In the genomic region with DNA sequence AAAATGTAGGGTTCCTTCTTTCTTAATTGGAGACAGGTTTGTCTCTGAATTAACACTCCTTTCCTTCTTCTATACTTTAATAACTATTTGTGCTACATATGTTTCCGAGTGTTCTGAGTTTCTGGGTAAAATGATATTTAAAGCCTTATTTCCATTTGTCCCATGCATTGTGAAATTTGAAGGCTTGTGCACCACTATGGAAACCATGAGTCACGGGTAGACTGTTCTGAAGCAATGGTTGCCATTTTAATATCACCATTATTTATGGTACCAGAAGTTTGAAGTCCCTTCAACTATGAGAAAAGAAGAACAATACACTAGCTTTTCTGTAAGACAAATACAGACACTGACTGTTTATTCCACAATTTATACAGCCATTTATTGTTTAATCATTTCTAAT, we compare ENCODE assay signal across 29 cellular contexts. TPM values are rescaled to one million over a fixed set of nuclear protein-coding genes. Genes with fewer than 3 reads are reported as not detected.
DNase-seq lines count a peak whose midpoint lies in the region; ATAC-seq and TF ChIP-seq lines count a peak whose summit lies in the region.
"Had no signal": no experiment of that assay in that cellular context is flagged by ENCODE, and none has a peak within 500 bp of the region (broad histone marks: within the 10 kb centered on the region; RNA-seq: fewer than 3 reads in every experiment).

No MANE protein-coding gene starts in this region.

- POLR2A ChIA-PET in IMR-90 (lab: Charles Lee; ENCODE audit: unreplicated experiment) = no interaction called here

- no peaks in the 10 kb centered on the region for H3K27me3 ChIP-seq in IMR-90 (ENCODE audit: control insufficient read depth, insufficient read depth, low read length)
- H3K27me3 ChIP-seq: BLaER1, MG63, right lobe of liver, upper lobe of left lung had no signal

- in situ Hi-C loops in IMR-90 (cut with MboI; ENCODE audit: low sequenced_read_pairs) = no loop called here

- no peak for TF ChIP-seq CTCF in IMR-90 (conservative IDR thresholded peaks at IDR 0.05; ENCODE audit: low read depth, low read length)
- no peak for TF ChIP-seq CTCF in mucosa of descending colon (IDR thresholded peaks at IDR 0.05)

- no peak overlapping the region for H2BK15ac ChIP-seq in IMR-90 (ENCODE audit: low read depth, low read length)

- H4K91ac ChIP-seq in IMR-90 (ENCODE audit: insufficient read depth, low read depth, low read length) = no peak overlapping the region

- no peaks in the 10 kb centered on the region for H3K36me3 ChIP-seq in IMR-90 (ENCODE audit: control insufficient read depth, insufficient read depth, low read length)
- H3K36me3 ChIP-seq in mucosa of descending colon (ENCODE audit: low read depth) = no peaks in the 10 kb centered on the region
- H3K36me3 ChIP-seq: BLaER1, MG63, right lobe of liver, upper lobe of left lung had no signal

- TF ChIP-seq POLR2A in IMR-90 (IDR thresholded peaks at IDR 0.05; ENCODE audit: low read depth, low read length) = no peak

- H4K8ac ChIP-seq in IMR-90 (ENCODE audit: low read depth in 2 of 2, low read length in 2 of 2) = no peak overlapping the region

- no peak overlapping the region for H2AK5ac ChIP-seq in IMR-90 (ENCODE audit: low read depth, low read length)

- H2BK20ac ChIP-seq in IMR-90 (ENCODE audit: low read depth, low read length) = no peak overlapping the region

- no peak overlapping the region for H4K5ac ChIP-seq in IMR-90 (ENCODE audit: low read depth, low read length)

- H3K9me3 ChIP-seq in IMR-90 (ENCODE audit: control insufficient read depth, insufficient read depth, low read length) = no peaks in the 10 kb centered on the region
- H3K9me3 ChIP-seq in mucosa of descending colon = no peaks in the 10 kb centered on the region
- H3K9me3 ChIP-seq: MG63, right lobe of liver, upper lobe of left lung had no signal

- DNase-seq in IMR-90 (peak; percentile 42), NOMO-1 treated with dmso at 0.1 percent for 144 hours (lab: John Stamatoyannopoulos, UW; ENCODE audit: unreplicated experiment) (peak; percentile 3), dermis microvascular lymphatic vessel endothelial cell (ENCODE audit: low read depth in 2 of 2) (peak; percentile 5 to 20), foreskin melanocyte (peak; percentile 1), mucosa of descending colon (no peak)
- DNase-seq: activated CD4-positive, alpha-beta T cell treated with anti-CD3 and anti-CD28 coated beads for 36 hours; activated naive CD4-positive, alpha-beta T cell treated with Interleukin-2 at 50 U/mL for 16 hours; activated T-cell treated with anti-CD3 and anti-CD28 coated beads, Interleukin-2, amount 50 U/mL, for 24 hours; anterior cingulate cortex; DMS153; foreskin keratinocyte; hippocampal formation; immature natural killer cell; mesendoderm; MG63; naive B cell; NCI-H1436 treated with DMSO at 0.1 percent for 48 hours; NCI-H2107; NCI-H748 treated with DMSO at 0.1 percent for 48 hours; right lobe of liver; stimulated activated CD4-positive, alpha-beta T cell treated with anti-CD3 and anti-CD28 coated beads, Interleukin-12 subunit alpha, Interleukin-12 subunit beta, amount 100 ng/mL, for 4 hours; stimulated activated CD4-positive, alpha-beta T cell treated with anti-CD3 and anti-CD28 coated beads, Interleukin-4, amount 100 ng/mL, for 1 hour; substantia nigra; upper lobe of left lung had no signal

- H3K4me1 ChIP-seq in IMR-90 (ENCODE audit: control insufficient read depth, insufficient read depth, low read length) (no peaks in the 10 kb centered on the region), mucosa of descending colon (ENCODE audit: low read depth) (no peaks in the 10 kb centered on the region)
- H3K4me1 ChIP-seq: foreskin keratinocyte, right lobe of liver, upper lobe of left lung had no signal

- H3K4me2 ChIP-seq in IMR-90 (ENCODE audit: low read depth, low read length) = no peak overlapping the region

- intact Hi-C loops in IMR-90 (cut with micrococcal nuclease) = no loop called here
- intact Hi-C loops in mucosa of descending colon (cut with DNase I, micrococcal nuclease) = loop anchor here in 1 of 2 donors (10.0 kb wide), 1 partner anchor 100 kb away; no protein-coding TSS in a partner anchor

- no peak overlapping the region for H3K23ac ChIP-seq in IMR-90 (ENCODE audit: low read depth, low read length)

- no peaks in the 10 kb centered on the region for H4K20me1 ChIP-seq in IMR-90 (ENCODE audit: insufficient read depth, low read length)
- H4K20me1 ChIP-seq: BLaER1 had no signal

- H3K18ac ChIP-seq in IMR-90 (ENCODE audit: low read depth, low read length) = no peak overlapping the region

- no peak overlapping the region for H3K56ac ChIP-seq in IMR-90 (ENCODE audit: extremely low read depth, insufficient read depth, low read length)

- no peak for TF ChIP-seq RAD21 in IMR-90 (IDR thresholded peaks at IDR 0.05; ENCODE audit: low read length)

- H3K14ac ChIP-seq in IMR-90 (replicated peaks; ENCODE audit: low read depth, low read length) = no peak overlapping the region

- dilution Hi-C loops in IMR-90 (cut with HindIII; ENCODE audit: low sequenced_read_pairs, unreplicated experiment) = no loop called here

- H2AK9ac ChIP-seq in IMR-90 (replicated peaks; ENCODE audit: low read depth, low read length, poor library complexity) = no peak overlapping the region

- H3K4ac ChIP-seq in IMR-90 (ENCODE audit: low read depth, low read length) = no peak overlapping the region

- no peak overlapping the region for H2AFZ ChIP-seq in IMR-90 (replicated peaks; ENCODE audit: low read length, poor library complexity)

- WGBS in IMR-90 (ENCODE audit: extremely low coverage in 2 of 2, insufficient read length in 1 of 2), 2 experiments = no CpG with 5 or more reads among the region's 2 CpGs

- no peak for ATAC-seq in IMR-90 (ENCODE audit: low read depth)
- no peak for ATAC-seq in HG03378 (IDR thresholded peaks at IDR 0.05; ENCODE audit: unreplicated experiment)
- ATAC-seq in mucosa of descending colon = no peak
- ATAC-seq in GM21390 (IDR thresholded peaks at IDR 0.05; ENCODE audit: unreplicated experiment) = no peak
- ATAC-seq: activated CD4-positive, alpha-beta T cell treated with anti-CD3 and anti-CD28 coated beads for 36 hours; foreskin keratinocyte; right lobe of liver; SK-N-SH treated with all-trans-retinoic acid at 6 μM for 48 hours; stimulated activated effector memory CD8-positive, alpha-beta T cell treated with anti-CD3 and anti-CD28 coated beads, Interleukin-12 subunit alpha, Interleukin-12 subunit beta, amount 100 ng/mL, for 72 hours had no signal

- H3K9ac ChIP-seq in IMR-90 (ENCODE audit: low read depth, low read length) = no peak overlapping the region
- H3K9ac ChIP-seq: BLaER1 had no signal

- no peaks in the 10 kb centered on the region for H3K79me1 ChIP-seq in IMR-90 (ENCODE audit: low read depth in 1 of 2, low read length in 2 of 2)

- no TSS peak for BruUV-seq in IMR-90 (replicated peaks; lab: Mats Ljungman, UMichigan)

- no peaks in the 10 kb centered on the region for H3K9me1 ChIP-seq in IMR-90 (ENCODE audit: insufficient read depth, low read length)

- no peak overlapping the region for H3K4me3 ChIP-seq in IMR-90 (ENCODE audit: insufficient read depth, low read depth, low read length)
- H3K4me3 ChIP-seq in mucosa of descending colon = no peak overlapping the region
- H3K4me3 ChIP-seq: BLaER1, MG63, right lobe of liver, upper lobe of left lung had no signal

- no peak overlapping the region for H3K27ac ChIP-seq in IMR-90 (ENCODE audit: insufficient read depth, low read length)
- H3K27ac ChIP-seq: BLaER1, foreskin keratinocyte, right lobe of liver, upper lobe of left lung had no signal

- H2BK120ac ChIP-seq in IMR-90 (ENCODE audit: low read depth, low read length) = no peak overlapping the region

- CTCF ChIA-PET in IMR-90 (lab: Yijun Ruan, JAX) = no interaction called here

- H2BK5ac ChIP-seq in IMR-90 (ENCODE audit: low read depth, low read length, poor library complexity, severe bottlenecking) = no peak overlapping the region

TF ChIP-seq in IMR-90, 13 proteins besides CTCF, POLR2A, EP300 and RAD21:
- TF ChIP-seq CEBPB (IDR thresholded peaks at IDR 0.05; ENCODE audit: low read depth, low read length) (peak; percentile 70), BHLHE40 (IDR thresholded peaks at IDR 0.05; ENCODE audit: low read depth, low read length) (no peak)

RNA-seq across cellular contexts. Expression of a gene that starts 44.7 kb away (rescaled TPM):
- 108 and 139 TPM in 2 replicates for total RNA-seq in IMR-90 (2012; rRNA removed)
- polyA plus RNA-seq in IMR-90 (2012; rRNA removed) = 21.7 and 23.7 TPM in 2 replicates
- polyA plus RNA-seq in IMR-90 (2012; cell fraction: cytosol; rRNA removed) = 5.6 and 6.0 TPM in 2 replicates
- polyA plus RNA-seq in IMR-90 (2012; cell fraction: nucleus; rRNA removed; ENCODE audit: low replicate concordance) = 8.5 and 80.1 TPM in 2 replicates
- total RNA-seq in dermis microvascular lymphatic vessel endothelial cell = 58.5 and 62.6 TPM in 2 replicates
- total RNA-seq in mucosa of descending colon = 100 to 1,000 TPM in 1 of 3 donors, 10 to 100 TPM in 1, 1 to 10 TPM in 1; 8.8 to 200 (median 28.1) TPM

Comparison
In these comparisons a context has a peak if more than half of its experiments do, and no peak if none do; other contexts are left out.
1. DNase-seq: peak in IMR-90 (single experiment), NOMO-1 treated with dmso at 0.1 percent for 144 hours (single experiment), dermis microvascular lymphatic vessel endothelial cell (2 of 2) and foreskin melanocyte (single experiment); none in mucosa of descending colon (0 of 3).